In the genomic region with DNA sequence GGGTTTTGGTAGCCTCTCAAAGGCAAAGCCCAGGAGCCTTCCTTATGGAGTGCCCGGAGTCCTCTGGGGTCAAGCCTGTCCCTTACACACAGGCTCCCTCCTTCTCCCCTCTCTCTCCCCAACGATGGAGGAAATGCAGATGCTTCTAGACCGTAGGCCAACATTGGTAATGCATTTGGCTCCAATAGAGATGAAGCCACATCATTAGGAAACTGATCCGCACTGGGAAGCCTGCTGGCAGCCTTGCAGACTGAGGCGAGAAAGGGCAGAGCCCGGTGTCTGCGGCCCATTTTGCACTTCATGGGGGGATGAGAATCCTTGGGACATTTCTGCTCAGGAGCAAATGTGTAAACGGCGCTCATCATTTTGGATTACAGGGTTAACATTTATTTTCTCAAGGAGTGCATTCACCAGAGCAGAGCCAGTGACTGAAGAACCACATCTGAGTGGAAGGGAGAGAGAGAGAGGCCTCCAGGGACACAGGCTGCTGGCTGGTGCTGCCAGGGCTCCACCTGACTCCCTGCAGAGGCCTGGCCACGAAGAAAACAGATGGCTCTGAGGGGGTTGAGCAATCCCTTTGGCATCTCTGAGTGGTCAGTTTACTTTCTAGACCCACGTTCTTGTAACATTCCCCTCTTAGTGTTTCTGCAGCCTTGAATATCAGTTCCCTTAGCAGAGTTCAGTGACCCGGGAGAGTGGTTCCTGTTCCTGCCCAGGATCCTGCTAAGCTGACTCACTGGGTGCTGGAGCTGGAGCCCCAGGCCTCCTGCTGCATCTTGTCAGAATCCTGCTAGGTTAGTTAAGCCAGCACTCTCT, we compare ENCODE assay signal across 1 cellular context.
TF ChIP-seq lines count a peak whose summit lies in the region.

No MANE protein-coding gene starts in this region.

TF ChIP-seq in HepG2, 621 proteins besides CTCF, POLR2A, EP300 and RAD21 (continued from another document):
- TF ChIP-seq, protein P1, sequence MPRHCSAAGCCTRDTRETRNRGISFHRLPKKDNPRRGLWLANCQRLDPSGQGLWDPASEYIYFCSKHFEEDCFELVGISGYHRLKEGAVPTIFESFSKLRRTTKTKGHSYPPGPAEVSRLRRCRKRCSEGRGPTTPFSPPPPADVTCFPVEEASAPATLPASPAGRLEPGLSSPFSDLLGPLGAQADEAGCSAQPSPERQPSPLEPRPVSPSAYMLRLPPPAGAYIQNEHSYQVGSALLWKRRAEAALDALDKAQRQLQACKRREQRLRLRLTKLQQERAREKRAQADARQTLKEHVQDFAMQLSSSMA (CRISPR knock-in tag; IDR thresholded peaks at IDR 0.05): 0 out of 2 replicates have a peak, but pooled peaks have one; percentile 25
- no peak for TF ChIP-seq PTBP1 (IDR thresholded peaks at IDR 0.05; ENCODE audit: low read depth, low read length, poor library complexity, severe bottlenecking)
- no peak for TF ChIP-seq KMT2A (CRISPR knock-in tag; IDR thresholded peaks at IDR 0.05)
- peak; percentile 58; the same call in 1 of the 2 replicates for TF ChIP-seq MEIS1 (CRISPR knock-in tag; IDR thresholded peaks at IDR 0.05; ENCODE audit: borderline replicate concordance)
- peak; percentile 31; the same call in 1 of the 2 replicates for TF ChIP-seq SAP130 (CRISPR knock-in tag; IDR thresholded peaks at IDR 0.05; ENCODE audit: low read depth)
- TF ChIP-seq AGO1 (IDR thresholded peaks at IDR 0.05; ENCODE audit: low read depth, low read length, poor library complexity, severe bottlenecking): no peak
- TF ChIP-seq CEBPB (IDR thresholded peaks at IDR 0.05; ENCODE audit: borderline replicate concordance, low read depth, low read length): peak; percentile 71; the same call in 1 of the 2 replicates
- TF ChIP-seq MXI1 (IDR thresholded peaks at IDR 0.05; ENCODE audit: borderline replicate concordance, low read depth, low read length): 0 out of 3 replicates have a peak, but pooled peaks have one; percentile 17
- TF ChIP-seq, protein P2, sequence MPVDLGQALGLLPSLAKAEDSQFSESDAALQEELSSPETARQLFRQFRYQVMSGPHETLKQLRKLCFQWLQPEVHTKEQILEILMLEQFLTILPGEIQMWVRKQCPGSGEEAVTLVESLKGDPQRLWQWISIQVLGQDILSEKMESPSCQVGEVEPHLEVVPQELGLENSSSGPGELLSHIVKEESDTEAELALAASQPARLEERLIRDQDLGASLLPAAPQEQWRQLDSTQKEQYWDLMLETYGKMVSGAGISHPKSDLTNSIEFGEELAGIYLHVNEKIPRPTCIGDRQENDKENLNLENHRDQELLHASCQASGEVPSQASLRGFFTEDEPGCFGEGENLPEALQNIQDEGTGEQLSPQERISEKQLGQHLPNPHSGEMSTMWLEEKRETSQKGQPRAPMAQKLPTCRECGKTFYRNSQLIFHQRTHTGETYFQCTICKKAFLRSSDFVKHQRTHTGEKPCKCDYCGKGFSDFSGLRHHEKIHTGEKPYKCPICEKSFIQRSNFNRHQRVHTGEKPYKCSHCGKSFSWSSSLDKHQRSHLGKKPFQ (CRISPR knock-in tag; IDR thresholded peaks at IDR 0.05; ENCODE audit: insufficient replicate concordance): no peak
- peak; percentile 53; the same call in 1 of the 2 replicates for TF ChIP-seq RXRB (CRISPR knock-in tag; IDR thresholded peaks at IDR 0.05; ENCODE audit: borderline replicate concordance)
- TF ChIP-seq ZMYM2 (CRISPR knock-in tag; IDR thresholded peaks at IDR 0.05): 0 out of 2 replicates have a peak, but pooled peaks have one; percentile 5
- no peak for TF ChIP-seq ZNF616 (CRISPR knock-in tag; IDR thresholded peaks at IDR 0.05; ENCODE audit: low read depth)
- TF ChIP-seq TP53 (CRISPR knock-in tag; conservative IDR thresholded peaks at IDR 0.05): no peak
- TF ChIP-seq SOX13 (IDR thresholded peaks at IDR 0.05): no peak
- TF ChIP-seq SOX13 (CRISPR knock-in tag; conservative IDR thresholded peaks at IDR 0.05 in 1 of 2, IDR thresholded peaks at IDR 0.05 in 1 of 2): peak in 1 of 2 experiments; percentile 30; a peak in 1 of 4 replicates
- TF ChIP-seq, protein P3, sequence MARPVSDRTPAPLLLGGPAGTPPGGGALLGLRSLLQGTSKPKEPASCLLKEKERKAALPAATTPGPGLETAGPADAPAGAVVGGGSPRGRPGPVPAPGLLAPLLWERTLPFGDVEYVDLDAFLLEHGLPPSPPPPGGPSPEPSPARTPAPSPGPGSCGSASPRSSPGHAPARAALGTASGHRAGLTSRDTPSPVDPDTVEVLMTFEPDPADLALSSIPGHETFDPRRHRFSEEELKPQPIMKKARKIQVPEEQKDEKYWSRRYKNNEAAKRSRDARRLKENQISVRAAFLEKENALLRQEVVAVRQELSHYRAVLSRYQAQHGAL (CRISPR knock-in tag; IDR thresholded peaks at IDR 0.05; ENCODE audit: not compliant biosample characterization): no peak
- TF ChIP-seq, protein P4, sequence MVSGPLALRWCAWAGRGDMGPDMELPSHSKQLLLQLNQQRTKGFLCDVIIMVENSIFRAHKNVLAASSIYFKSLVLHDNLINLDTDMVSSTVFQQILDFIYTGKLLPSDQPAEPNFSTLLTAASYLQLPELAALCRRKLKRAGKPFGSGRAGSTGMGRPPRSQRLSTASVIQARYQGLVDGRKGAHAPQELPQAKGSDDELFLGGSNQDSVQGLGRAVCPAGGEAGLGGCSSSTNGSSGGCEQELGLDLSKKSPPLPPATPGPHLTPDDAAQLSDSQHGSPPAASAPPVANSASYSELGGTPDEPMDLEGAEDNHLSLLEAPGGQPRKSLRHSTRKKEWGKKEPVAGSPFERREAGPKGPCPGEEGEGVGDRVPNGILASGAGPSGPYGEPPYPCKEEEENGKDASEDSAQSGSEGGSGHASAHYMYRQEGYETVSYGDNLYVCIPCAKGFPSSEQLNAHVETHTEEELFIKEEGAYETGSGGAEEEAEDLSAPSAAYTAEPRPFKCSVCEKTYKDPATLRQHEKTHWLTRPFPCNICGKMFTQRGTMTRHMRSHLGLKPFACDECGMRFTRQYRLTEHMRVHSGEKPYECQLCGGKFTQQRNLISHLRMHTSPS (CRISPR knock-in tag; IDR thresholded peaks at IDR 0.05; ENCODE audit: low read depth): 0 out of 2 replicates have a peak, but pooled peaks have one; percentile 54
- TF ChIP-seq, protein P5, sequence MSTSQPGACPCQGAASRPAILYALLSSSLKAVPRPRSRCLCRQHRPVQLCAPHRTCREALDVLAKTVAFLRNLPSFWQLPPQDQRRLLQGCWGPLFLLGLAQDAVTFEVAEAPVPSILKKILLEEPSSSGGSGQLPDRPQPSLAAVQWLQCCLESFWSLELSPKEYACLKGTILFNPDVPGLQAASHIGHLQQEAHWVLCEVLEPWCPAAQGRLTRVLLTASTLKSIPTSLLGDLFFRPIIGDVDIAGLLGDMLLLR (CRISPR knock-in tag; IDR thresholded peaks at IDR 0.05): 0 out of 2 replicates have a peak, but pooled peaks have one; percentile 22
- peak; percentile 65; the same call in 1 of the 2 replicates for TF ChIP-seq ZNF878 (CRISPR knock-in tag; IDR thresholded peaks at IDR 0.05)
- TF ChIP-seq, protein P6, sequence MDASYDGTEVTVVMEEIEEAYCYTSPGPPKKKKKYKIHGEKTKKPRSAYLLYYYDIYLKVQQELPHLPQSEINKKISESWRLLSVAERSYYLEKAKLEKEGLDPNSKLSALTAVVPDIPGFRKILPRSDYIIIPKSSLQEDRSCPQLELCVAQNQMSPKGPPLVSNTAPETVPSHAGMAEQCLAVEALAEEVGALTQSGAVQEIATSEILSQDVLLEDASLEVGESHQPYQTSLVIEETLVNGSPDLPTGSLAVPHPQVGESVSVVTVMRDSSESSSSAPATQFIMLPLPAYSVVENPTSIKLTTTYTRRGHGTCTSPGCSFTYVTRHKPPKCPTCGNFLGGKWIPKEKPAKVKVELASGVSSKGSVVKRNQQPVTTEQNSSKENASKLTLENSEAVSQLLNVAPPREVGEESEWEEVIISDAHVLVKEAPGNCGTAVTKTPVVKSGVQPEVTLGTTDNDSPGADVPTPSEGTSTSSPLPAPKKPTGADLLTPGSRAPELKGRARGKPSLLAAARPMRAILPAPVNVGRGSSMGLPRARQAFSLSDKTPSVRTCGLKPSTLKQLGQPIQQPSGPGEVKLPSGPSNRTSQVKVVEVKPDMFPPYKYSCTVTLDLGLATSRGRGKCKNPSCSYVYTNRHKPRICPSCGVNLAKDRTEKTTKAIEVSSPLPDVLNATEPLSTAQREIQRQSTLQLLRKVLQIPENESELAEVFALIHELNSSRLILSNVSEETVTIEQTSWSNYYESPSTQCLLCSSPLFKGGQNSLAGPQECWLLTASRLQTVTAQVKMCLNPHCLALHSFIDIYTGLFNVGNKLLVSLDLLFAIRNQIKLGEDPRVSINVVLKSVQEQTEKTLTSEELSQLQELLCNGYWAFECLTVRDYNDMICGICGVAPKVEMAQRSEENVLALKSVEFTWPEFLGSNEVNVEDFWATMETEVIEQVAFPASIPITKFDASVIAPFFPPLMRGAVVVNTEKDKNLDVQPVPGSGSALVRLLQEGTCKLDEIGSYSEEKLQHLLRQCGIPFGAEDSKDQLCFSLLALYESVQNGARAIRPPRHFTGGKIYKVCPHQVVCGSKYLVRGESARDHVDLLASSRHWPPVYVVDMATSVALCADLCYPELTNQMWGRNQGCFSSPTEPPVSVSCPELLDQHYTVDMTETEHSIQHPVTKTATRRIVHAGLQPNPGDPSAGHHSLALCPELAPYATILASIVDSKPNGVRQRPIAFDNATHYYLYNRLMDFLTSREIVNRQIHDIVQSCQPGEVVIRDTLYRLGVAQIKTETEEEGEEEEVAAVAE (CRISPR knock-in tag; IDR thresholded peaks at IDR 0.05; ENCODE audit: borderline replicate concordance): 0 out of 2 replicates have a peak, but pooled peaks have one; percentile 33
- no peak for TF ChIP-seq EZH2 (conservative IDR thresholded peaks at IDR 0.05; ENCODE audit: low read depth, low read length)
- no peak for TF ChIP-seq PLRG1 (conservative IDR thresholded peaks at IDR 0.05)
- TF ChIP-seq, protein P7, sequence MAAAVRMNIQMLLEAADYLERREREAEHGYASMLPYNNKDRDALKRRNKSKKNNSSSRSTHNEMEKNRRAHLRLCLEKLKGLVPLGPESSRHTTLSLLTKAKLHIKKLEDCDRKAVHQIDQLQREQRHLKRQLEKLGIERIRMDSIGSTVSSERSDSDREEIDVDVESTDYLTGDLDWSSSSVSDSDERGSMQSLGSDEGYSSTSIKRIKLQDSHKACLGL (CRISPR knock-in tag; IDR thresholded peaks at IDR 0.05): no peak
